1 cellular context compared by ENCODE assay signal in the genomic region with DNA sequence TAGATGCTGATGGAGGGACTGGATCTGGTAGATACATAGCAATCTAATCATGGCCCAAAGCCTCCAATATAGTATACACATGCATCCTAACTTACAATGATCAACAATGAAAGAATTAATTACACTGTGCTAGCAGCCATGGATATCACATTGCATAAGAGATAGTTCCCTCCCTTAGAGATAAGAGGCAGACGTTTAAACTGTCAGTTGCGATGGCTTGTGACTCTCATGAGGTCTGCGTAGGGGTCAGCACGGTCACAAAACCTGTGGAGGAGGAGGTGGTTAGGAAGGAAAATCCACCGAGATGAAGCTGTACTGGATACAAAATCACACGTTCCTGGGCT.
TF ChIP-seq lines count a peak whose summit lies in the region.

No MANE protein-coding gene starts in this region.

TF ChIP-seq in GM12878, 131 proteins besides CTCF, POLR2A, EP300 and RAD21:
- TF ChIP-seq SREBF2 (IDR thresholded peaks at IDR 0.05; ENCODE audit: low read length) = no peak
